17 cellular contexts compared by ENCODE assay signal in the genomic region with DNA sequence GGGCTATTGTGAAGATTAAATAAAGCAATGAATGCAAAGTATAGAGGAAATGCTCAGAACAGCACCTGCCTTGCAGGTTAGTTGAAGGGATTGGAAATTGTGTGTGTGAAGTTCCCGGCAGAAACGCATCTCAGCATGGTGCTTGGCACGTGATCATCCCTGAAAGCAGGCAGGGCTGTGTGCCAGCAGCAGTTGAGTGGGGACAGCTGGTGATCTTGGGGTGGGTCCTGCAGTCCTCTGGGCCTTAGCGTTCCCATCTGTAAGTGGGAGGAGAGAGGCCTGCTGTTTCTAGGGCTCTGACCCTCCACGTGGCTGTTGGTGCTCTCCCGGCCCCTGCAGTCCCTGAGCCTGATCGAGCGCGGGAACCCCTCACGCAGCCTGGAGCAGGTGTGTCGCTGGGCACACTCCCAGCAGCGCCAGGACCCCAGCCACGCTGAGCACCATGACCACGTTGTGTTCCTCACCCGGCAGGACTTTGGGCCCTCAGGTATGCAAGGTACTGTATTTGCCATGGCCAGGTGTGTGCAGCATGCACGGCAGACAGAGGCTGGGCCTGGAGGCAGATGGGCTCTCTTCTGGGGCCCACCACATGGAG. TPM values are rescaled to one million over a fixed set of nuclear protein-coding genes. Genes with fewer than 3 reads are reported as not detected.
DNase-seq lines count a peak whose midpoint lies in the region; ATAC-seq and TF ChIP-seq lines count a peak whose summit lies in the region.
"Had no signal": no experiment of that assay in that cellular context is flagged by ENCODE, and none has a peak within 500 bp of the region (broad histone marks: within the 10 kb centered on the region; RNA-seq: fewer than 3 reads in every experiment).

No MANE protein-coding gene starts in this region.

- H3K4me3 ChIP-seq in fibroblast of pulmonary artery (replicated peaks; ENCODE audit: low read depth, low read length): no peak overlapping the region
- no peak overlapping the region for H3K4me3 ChIP-seq in naive thymus-derived CD4-positive, alpha-beta T cell (ENCODE audit: low read length)

- no peaks in the 10 kb centered on the region for H3K9me3 ChIP-seq in naive thymus-derived CD4-positive, alpha-beta T cell (ENCODE audit: control insufficient read depth in 2 of 3, low read length in 3 of 3)

- H3K27me3 ChIP-seq in naive thymus-derived CD4-positive, alpha-beta T cell (ENCODE audit: control insufficient read depth in 2 of 2, insufficient read depth in 2 of 2, low read length in 2 of 2): no peaks in the 10 kb centered on the region

- H3K36me3 ChIP-seq in naive thymus-derived CD4-positive, alpha-beta T cell (ENCODE audit: control insufficient read depth in 2 of 3, insufficient read depth in 3 of 3, low read length in 3 of 3): no peaks in the 10 kb centered on the region

- CTCF ChIA-PET in naive thymus-derived CD4-positive, alpha-beta T cell (lab: Charles Lee): no interaction called here

- POLR2A ChIA-PET in naive thymus-derived CD4-positive, alpha-beta T cell (lab: Charles Lee): no interaction called here

- intact Hi-C loops in naive thymus-derived CD4-positive, alpha-beta T cell (cut with micrococcal nuclease): no loop called here

- H3K4me1 ChIP-seq in naive thymus-derived CD4-positive, alpha-beta T cell (ENCODE audit: control insufficient read depth in 2 of 2, insufficient read depth in 2 of 2, low read length in 2 of 2): no peaks in the 10 kb centered on the region

- H3K4me1 Mint-ChIP-seq in stimulated activated memory B cell treated with anti-CD40 and anti-IgM and Interleukin-4, amounts not matched to agents 10 μg/mL and 1 μg/mL and 100 μg/mL, for 72 hours: no peaks in the 10 kb centered on the region
- peaks cover 8% of the 10 kb centered on the region for H3K4me1 Mint-ChIP-seq in HFFc6 (ENCODE audit: low read depth)
- peaks cover 0 to 3% (median 0%) of the 10 kb centered on the region in 7 donors for H3K4me1 Mint-ChIP-seq in naive thymus-derived CD4-positive, alpha-beta T cell

- H3K27ac ChIP-seq in naive thymus-derived CD4-positive, alpha-beta T cell (ENCODE audit: low read depth, low read length): no peak overlapping the region

- peaks cover 29% of the 10 kb centered on the region for H3K27me3 Mint-ChIP-seq in stimulated activated memory B cell treated with anti-CD40 and anti-IgM and Interleukin-4, amounts not matched to agents 10 μg/mL and 1 μg/mL and 100 μg/mL, for 72 hours
- H3K27me3 Mint-ChIP-seq in HFFc6 (ENCODE audit: insufficient read depth): peaks cover 24% of the 10 kb centered on the region
- H3K27me3 Mint-ChIP-seq in naive thymus-derived CD4-positive, alpha-beta T cell: peaks cover 0 to 3% (median 0%) of the 10 kb centered on the region in 5 donors
- H3K27me3 Mint-ChIP-seq: activated T-cell treated with anti-CD3 and anti-CD28 coated beads, Interleukin-2, amount 50 U/mL, for 24 hours had no signal

- no peaks in the 10 kb centered on the region for H3K9me3 Mint-ChIP-seq in stimulated activated memory B cell treated with anti-CD40 and anti-IgM and Interleukin-4, amounts not matched to agents 10 μg/mL and 1 μg/mL and 100 μg/mL, for 72 hours
- H3K9me3 Mint-ChIP-seq in HFFc6: no peaks in the 10 kb centered on the region
- H3K9me3 Mint-ChIP-seq in naive thymus-derived CD4-positive, alpha-beta T cell: no peaks in the 10 kb centered on the region
- H3K9me3 Mint-ChIP-seq: activated T-cell treated with anti-CD3 and anti-CD28 coated beads, Interleukin-2, amount 50 U/mL, for 24 hours had no signal

- DNase-seq in DMS 273 treated with DMSO at 0.1 percent for 48 hours (lab: John Stamatoyannopoulos, UW): peak; percentile 83
- DNase-seq in NCI-H1436 (lab: John Stamatoyannopoulos, UW): peak; percentile 60
- peak; percentile 82 for DNase-seq in NCI-H510A (lab: John Stamatoyannopoulos, UW)
- peak; percentile 18 for DNase-seq in fibroblast of pulmonary artery (ENCODE audit: low read depth)
- DNase-seq in HFFc6: no peak
- DNase-seq in naive thymus-derived CD4-positive, alpha-beta T cell: no peak
- no peak for DNase-seq in pons (ENCODE audit: low spot score)
- DNase-seq: activated T-cell treated with anti-CD3 and anti-CD28 coated beads, Interleukin-2, amount 50 U/mL, for 24 hours; MM.1S; retina; stimulated activated CD4-positive, alpha-beta T cell treated with anti-CD3 and anti-CD28 coated beads, Interleukin-2, amount 100 ng/mL, for 48 hours; stimulated activated naive CD4-positive, alpha-beta T cell; SW 1271 had no signal

- TF ChIP-seq CTCF in fibroblast of pulmonary artery (IDR thresholded peaks at IDR 0.05; ENCODE audit: low read length, missing control alignments): no peak
- no peak for TF ChIP-seq CTCF in HFFc6 (IDR thresholded peaks at IDR 0.05)

- ATAC-seq in stimulated activated memory B cell treated with anti-CD40 and anti-IgM and Interleukin-4, amounts not matched to agents 10 μg/mL and 1 μg/mL and 100 μg/mL, for 72 hours: no peak
- ATAC-seq in naive thymus-derived CD4-positive, alpha-beta T cell: no peak
- ATAC-seq: activated CD4-positive, CD25-positive, alpha-beta regulatory T cell treated with anti-CD3 and anti-CD28 coated beads, Interleukin-2, amount 50 U/mL, for 24 hours had no signal

- H3K36me3 Mint-ChIP-seq in stimulated activated memory B cell treated with anti-CD40 and anti-IgM and Interleukin-4, amounts not matched to agents 10 μg/mL and 1 μg/mL and 100 μg/mL, for 72 hours: no peaks in the 10 kb centered on the region
- no peaks in the 10 kb centered on the region for H3K36me3 Mint-ChIP-seq in HFFc6 (ENCODE audit: low read depth)
- no peaks in the 10 kb centered on the region for H3K36me3 Mint-ChIP-seq in naive thymus-derived CD4-positive, alpha-beta T cell

- no peak overlapping the region for H3K27ac Mint-ChIP-seq in stimulated activated memory B cell treated with anti-CD40 and anti-IgM and Interleukin-4, amounts not matched to agents 10 μg/mL and 1 μg/mL and 100 μg/mL, for 72 hours
- no peak overlapping the region for H3K27ac Mint-ChIP-seq in HFFc6
- no peak overlapping the region for H3K27ac Mint-ChIP-seq in naive thymus-derived CD4-positive, alpha-beta T cell
- H3K27ac Mint-ChIP-seq: activated T-cell treated with anti-CD3 and anti-CD28 coated beads, Interleukin-2, amount 50 U/mL, for 24 hours had no signal

- H3K4me3 Mint-ChIP-seq in stimulated activated memory B cell treated with anti-CD40 and anti-IgM and Interleukin-4, amounts not matched to agents 10 μg/mL and 1 μg/mL and 100 μg/mL, for 72 hours: no peak overlapping the region
- no peak overlapping the region for H3K4me3 Mint-ChIP-seq in HFFc6
- no peak overlapping the region for H3K4me3 Mint-ChIP-seq in naive thymus-derived CD4-positive, alpha-beta T cell
- H3K4me3 Mint-ChIP-seq: activated T-cell treated with anti-CD3 and anti-CD28 coated beads, Interleukin-2, amount 50 U/mL, for 24 hours had no signal

RNA-seq across cellular contexts. Expression of gene TBATA, which starts 55.3 kb away (rescaled TPM):
- not detected for total RNA-seq in HFFc6 (2021; fragmentation: NEBNext Ultra II Directional; extraction: Animal tissue kit (Norgen Biotek cat#: 25700))
- total RNA-seq in naive thymus-derived CD4-positive, alpha-beta T cell: not detected
- polyA plus RNA-seq in naive thymus-derived CD4-positive, alpha-beta T cell: not detected
- total RNA-seq: dermis microvascular lymphatic vessel endothelial cell, H4 had no signal

RNA-seq across cellular contexts. Expression of gene ADAMTS14, which starts 57.6 kb away (rescaled TPM):
- total RNA-seq in HFFc6 (2021; fragmentation: NEBNext Ultra II Directional; extraction: Animal tissue kit (Norgen Biotek cat#: 25700)): under 1 TPM in 4 of 6 experiments, not detected in 2; 0.03 to 0.09 (median 0.05) TPM
- under 1 TPM in 2 of 5 experiments, not detected in 3; 0.08 to 0.10 TPM for total RNA-seq in naive thymus-derived CD4-positive, alpha-beta T cell
- not detected for polyA plus RNA-seq in naive thymus-derived CD4-positive, alpha-beta T cell
- total RNA-seq: dermis microvascular lymphatic vessel endothelial cell had no signal

Comparison
In these comparisons a context has a peak if more than half of its experiments do, and no peak if none do; other contexts are left out.
1. DNase-seq: peak in DMS 273 treated with DMSO at 0.1 percent for 48 hours (single experiment), NCI-H1436 (single experiment), NCI-H510A (single experiment) and fibroblast of pulmonary artery (single experiment); none in HFFc6 (single experiment), naive thymus-derived CD4-positive, alpha-beta T cell (0 of 9) and pons (single experiment).